ENCODE assay signal across 23 cellular contexts in genomic region chr3:79976466-79976865, GRCh38.
"Had no signal": no experiment of that assay in that cellular context is flagged by ENCODE, and none has a peak within 500 bp of the region (broad histone marks: within the 10 kb centered on the region; RNA-seq: fewer than 3 reads in every experiment).

No MANE protein-coding gene starts in this region.

- H3K9me3 ChIP-seq: esophagus squamous epithelium, right atrium auricular region, transverse colon had no signal

- H3K4me3 Mint-ChIP-seq: activated CD4-positive, alpha-beta memory T cell treated with anti-CD3 and anti-CD28 coated beads, Interleukin-2, amount 10 ng/mL, durations not matched to agents 7 days and 5 days; activated naive CD8-positive, alpha-beta T cell treated with anti-CD3 and anti-CD28 coated beads for 36 hours; naive thymus-derived CD8-positive, alpha-beta T cell; T-cell had no signal

- H3K4me1 ChIP-seq: esophagus squamous epithelium, right atrium auricular region had no signal

- H3K27me3 Mint-ChIP-seq: activated CD4-positive, alpha-beta memory T cell treated with anti-CD3 and anti-CD28 coated beads, Interleukin-2, amount 10 ng/mL, durations not matched to agents 7 days and 5 days; activated naive CD8-positive, alpha-beta T cell treated with anti-CD3 and anti-CD28 coated beads for 36 hours; naive thymus-derived CD8-positive, alpha-beta T cell; progenitor cell of endocrine pancreas; T-cell had no signal

- ATAC-seq: naive thymus-derived CD8-positive, alpha-beta T cell; stimulated activated naive CD8-positive, alpha-beta T cell treated with anti-CD3 and anti-CD28 coated beads, Interleukin-15, Interleukin-2, amounts not matched to agents 100 U/mL and 50 U/mL, for 24 hours; T-cell had no signal

- H3K36me3 Mint-ChIP-seq: activated naive CD8-positive, alpha-beta T cell treated with anti-CD3 and anti-CD28 coated beads for 36 hours; naive thymus-derived CD8-positive, alpha-beta T cell; T-cell had no signal

- H3K4me3 ChIP-seq: cardiac muscle cell, esophagus squamous epithelium, left ventricle myocardium inferior, right atrium auricular region, skin epidermis, transverse colon had no signal

- DNase-seq: activated CD4-positive, alpha-beta memory T cell treated with anti-CD3 and anti-CD28 coated beads, Interleukin-2, amount 10 ng/mL, durations not matched to agents 7 days and 5 days; activated CD4-positive, alpha-beta T cell treated with anti-CD3 and anti-CD28 coated beads for 4 hours; activated effector memory CD4-positive, alpha-beta T cell treated with anti-CD3 and anti-CD28 coated beads, Interleukin-2, amount 50 U/mL, for 16 hours; activated naive CD8-positive, alpha-beta T cell treated with anti-CD3 and anti-CD28 coated beads for 36 hours; activated T-cell treated with anti-CD3 and anti-CD28 coated beads, Interleukin-2, amount 50 U/mL, for 48 hours; esophagus squamous epithelium; hippocampal formation; kidney; left ventricle myocardium inferior; naive thymus-derived CD8-positive, alpha-beta T cell; occipital lobe; stimulated activated CD4-positive, alpha-beta T cell treated with anti-CD3 and anti-CD28 coated beads, Interleukin-4, amount 100 ng/mL, for 4 hours; stimulated activated CD8-positive, alpha-beta memory T cell treated with anti-CD3 and anti-CD28 coated beads, Interleukin-4, amount 100 ng/mL, for 48 hours; stimulated activated naive CD8-positive, alpha-beta T cell treated with anti-CD3 and anti-CD28 coated beads, Interleukin-15, Interleukin-2, amounts not matched to agents 100 U/mL and 50 U/mL, for 24 hours; T-cell; T1000; transverse colon; WERI-Rb-1 had no signal

- H3K36me3 ChIP-seq: cardiac muscle cell, esophagus squamous epithelium, left ventricle myocardium inferior, right atrium auricular region, transverse colon, WERI-Rb-1 had no signal

- H3K27me3 ChIP-seq: cardiac muscle cell, esophagus squamous epithelium, right atrium auricular region, transverse colon had no signal

- FAIRE-seq: endometrium, kidney had no signal

- H3K4me1 Mint-ChIP-seq: activated CD4-positive, alpha-beta memory T cell treated with anti-CD3 and anti-CD28 coated beads, Interleukin-2, amount 10 ng/mL, durations not matched to agents 7 days and 5 days; activated naive CD8-positive, alpha-beta T cell treated with anti-CD3 and anti-CD28 coated beads for 36 hours; naive thymus-derived CD8-positive, alpha-beta T cell; T-cell had no signal

- H3K27ac ChIP-seq: cardiac muscle cell, esophagus squamous epithelium, left ventricle myocardium inferior, right atrium auricular region, skin epidermis, transverse colon, WERI-Rb-1 had no signal

- H3K27ac Mint-ChIP-seq: activated CD4-positive, alpha-beta memory T cell treated with anti-CD3 and anti-CD28 coated beads, Interleukin-2, amount 10 ng/mL, durations not matched to agents 7 days and 5 days; activated naive CD8-positive, alpha-beta T cell treated with anti-CD3 and anti-CD28 coated beads for 36 hours; naive thymus-derived CD8-positive, alpha-beta T cell; progenitor cell of endocrine pancreas; T-cell had no signal
